ENCODE assay signal across 22 cellular contexts in genomic region chr10:75018233-75018632, GRCh38.
DNase-seq lines count a peak whose midpoint lies in the region; ATAC-seq and TF ChIP-seq lines count a peak whose summit lies in the region.
"Had no signal": no experiment of that assay in that cellular context is flagged by ENCODE, and none has a peak within 500 bp of the region (broad histone marks: within the 10 kb centered on the region; RNA-seq: fewer than 3 reads in every experiment).

No MANE protein-coding gene starts in this region.

- TF ChIP-seq CTCF in neural progenitor cell (IDR thresholded peaks at IDR 0.05), result no peak

- peak overlapping the region; percentile 57 for H3K27ac Mint-ChIP-seq in activated CD8-positive, alpha-beta T cell treated with anti-CD3 and anti-CD28 coated beads, Interleukin-2, amount 10 ng/mL, durations not matched to agents 7 days and 5 days
- peak overlapping the region; percentile 53 for H3K27ac Mint-ChIP-seq in neural progenitor cell
- H3K27ac Mint-ChIP-seq: activated naive CD4-positive, alpha-beta T cell treated with anti-CD3 and anti-CD28 coated beads, Interleukin-2, amount 10 ng/mL, durations not matched to agents 7 days and 5 days; nephron progenitor cell; stimulated activated naive B cell treated with anti-CD40 and anti-IgM and Interleukin-4, amounts not matched to agents 10 μg/mL and 1 μg/mL and 100 μg/mL, for 72 hours had no signal

- H3F3A ChIP-seq in neural progenitor cell (ENCODE audit: low read depth), result peaks cover 4% of the 10 kb centered on the region

- peaks cover 25% of the 10 kb centered on the region for H3K4me1 ChIP-seq in neural progenitor cell
- H3K4me1 ChIP-seq: colonic mucosa had no signal

- H3K36me3 ChIP-seq in neural progenitor cell, result no peaks in the 10 kb centered on the region
- H3K36me3 ChIP-seq: colonic mucosa had no signal

- no peak overlapping the region for H3K27ac ChIP-seq in neural progenitor cell
- H3K27ac ChIP-seq: colonic mucosa, tibial artery had no signal

- POLR2A ChIA-PET in activated CD8-positive, alpha-beta T cell treated with anti-CD3 and anti-CD28 coated beads, Interleukin-2, amount 10 ng/mL, durations not matched to agents 7 days and 5 days (lab: Charles Lee), result no interaction called here

- CTCF ChIA-PET in activated CD8-positive, alpha-beta T cell treated with anti-CD3 and anti-CD28 coated beads, Interleukin-2, amount 10 ng/mL, durations not matched to agents 7 days and 5 days (lab: Charles Lee), result interaction anchor here (0.6 to 1.3 kb wide), 4 partner anchors 103 to 367 kb away, joined by 3 read pairs; partner anchors contain the start of gene COMTD1

- peak; percentile 19 to 46 for DNase-seq in NCI-H2081 (lab: John Stamatoyannopoulos, UW)
- DNase-seq in NCI-H2081 treated with DMSO at 0.1 percent for 48 hours (lab: John Stamatoyannopoulos, UW), result no peak
- DNase-seq in NCI-H1436 treated with DMSO at 0.1 percent for 48 hours (lab: John Stamatoyannopoulos, UW), result peak; percentile 76
- DNase-seq in activated CD8-positive, alpha-beta T cell treated with anti-CD3 and anti-CD28 coated beads, Interleukin-2, amount 10 ng/mL, durations not matched to agents 7 days and 5 days, result no peak
- peak; percentile 14 for DNase-seq in neural progenitor cell (ENCODE audit: low spot score)
- DNase-seq in GM03348 (ENCODE audit: low spot score), result no peak
- no peak for DNase-seq in amniotic stem cell (lab: John Stamatoyannopoulos, UW)
- DNase-seq in mesenteric fat pad (ENCODE audit: low spot score), result no peak
- DNase-seq: activated CD4-positive, alpha-beta T cell treated with anti-CD3 and anti-CD28 coated beads for 1 hour; activated naive CD4-positive, alpha-beta T cell treated with anti-CD3 and anti-CD28 coated beads, Interleukin-2, amount 10 ng/mL, durations not matched to agents 7 days and 5 days; colonic mucosa; GF-D8; hippocampal formation; Kasumi-1; kidney; NCI-H774; nephron progenitor cell; SK-N-SH; stimulated activated naive B cell treated with anti-CD40 and anti-IgM and Interleukin-4, amounts not matched to agents 10 μg/mL and 1 μg/mL and 100 μg/mL, for 72 hours; T1000; tibial artery had no signal

- ATAC-seq in activated CD8-positive, alpha-beta T cell treated with anti-CD3 and anti-CD28 coated beads, Interleukin-2, amount 10 ng/mL, durations not matched to agents 7 days and 5 days, result no peak
- ATAC-seq: Panc1; stimulated activated naive B cell treated with anti-CD40 and anti-IgM and Interleukin-4, amounts not matched to agents 10 μg/mL and 1 μg/mL and 100 μg/mL, for 72 hours had no signal

- no peaks in the 10 kb centered on the region for H3K9me3 Mint-ChIP-seq in activated CD8-positive, alpha-beta T cell treated with anti-CD3 and anti-CD28 coated beads, Interleukin-2, amount 10 ng/mL, durations not matched to agents 7 days and 5 days (ENCODE audit: insufficient read depth)
- H3K9me3 Mint-ChIP-seq in neural progenitor cell, result no peaks in the 10 kb centered on the region
- H3K9me3 Mint-ChIP-seq: activated naive CD4-positive, alpha-beta T cell treated with anti-CD3 and anti-CD28 coated beads, Interleukin-2, amount 10 ng/mL, durations not matched to agents 7 days and 5 days; nephron progenitor cell; stimulated activated naive B cell treated with anti-CD40 and anti-IgM and Interleukin-4, amounts not matched to agents 10 μg/mL and 1 μg/mL and 100 μg/mL, for 72 hours had no signal

- H3K36me3 Mint-ChIP-seq in activated CD8-positive, alpha-beta T cell treated with anti-CD3 and anti-CD28 coated beads, Interleukin-2, amount 10 ng/mL, durations not matched to agents 7 days and 5 days (ENCODE audit: low read depth), result peaks cover 40% of the 10 kb centered on the region
- H3K36me3 Mint-ChIP-seq in neural progenitor cell, result peaks cover 10% of the 10 kb centered on the region

- no peaks in the 10 kb centered on the region for H3K79me2 ChIP-seq in neural progenitor cell (ENCODE audit: low read depth)

- no peaks in the 10 kb centered on the region for H3K27me3 Mint-ChIP-seq in activated CD8-positive, alpha-beta T cell treated with anti-CD3 and anti-CD28 coated beads, Interleukin-2, amount 10 ng/mL, durations not matched to agents 7 days and 5 days (ENCODE audit: low read depth)
- peaks cover 2% of the 10 kb centered on the region for H3K27me3 Mint-ChIP-seq in neural progenitor cell (ENCODE audit: insufficient read depth, low read depth)
- H3K27me3 Mint-ChIP-seq: activated naive CD4-positive, alpha-beta T cell treated with anti-CD3 and anti-CD28 coated beads, Interleukin-2, amount 10 ng/mL, durations not matched to agents 7 days and 5 days; stimulated activated naive B cell treated with anti-CD40 and anti-IgM and Interleukin-4, amounts not matched to agents 10 μg/mL and 1 μg/mL and 100 μg/mL, for 72 hours had no signal

- H3K4me3 ChIP-seq in neural progenitor cell, result no peak overlapping the region
- H3K4me3 ChIP-seq: colonic mucosa, tibial artery had no signal

- H3K4me3 Mint-ChIP-seq in activated CD8-positive, alpha-beta T cell treated with anti-CD3 and anti-CD28 coated beads, Interleukin-2, amount 10 ng/mL, durations not matched to agents 7 days and 5 days, result no peak overlapping the region
- H3K4me3 Mint-ChIP-seq in neural progenitor cell, result no peak overlapping the region
- H3K4me3 Mint-ChIP-seq: activated naive CD4-positive, alpha-beta T cell treated with anti-CD3 and anti-CD28 coated beads, Interleukin-2, amount 10 ng/mL, durations not matched to agents 7 days and 5 days; nephron progenitor cell; stimulated activated naive B cell treated with anti-CD40 and anti-IgM and Interleukin-4, amounts not matched to agents 10 μg/mL and 1 μg/mL and 100 μg/mL, for 72 hours had no signal

- H3K9ac ChIP-seq in neural progenitor cell, result no peak overlapping the region
- H3K9ac ChIP-seq: SK-N-SH had no signal

- H2AFZ ChIP-seq in neural progenitor cell (replicated peaks), result no peak overlapping the region

- peak overlapping the region; percentile 22 for H3K4me2 ChIP-seq in neural progenitor cell
- H3K4me2 ChIP-seq: SK-N-SH had no signal

- peaks cover 57% of the 10 kb centered on the region for H3K4me1 Mint-ChIP-seq in activated CD8-positive, alpha-beta T cell treated with anti-CD3 and anti-CD28 coated beads, Interleukin-2, amount 10 ng/mL, durations not matched to agents 7 days and 5 days (ENCODE audit: low read depth)
- H3K4me1 Mint-ChIP-seq in neural progenitor cell, result peaks cover 22% of the 10 kb centered on the region

- peaks cover 4% of the 10 kb centered on the region for H4K20me1 ChIP-seq in neural progenitor cell (ENCODE audit: low read depth)

- no peaks in the 10 kb centered on the region for H3K27me3 ChIP-seq in neural progenitor cell
- H3K27me3 ChIP-seq: colonic mucosa, tibial artery had no signal

- no peaks in the 10 kb centered on the region for H3K9me3 ChIP-seq in neural progenitor cell (ENCODE audit: low read depth)
- H3K9me3 ChIP-seq: colonic mucosa, SK-N-SH, tibial artery had no signal

Comparison
In these comparisons a context has a peak if more than half of its experiments do, and no peak if none do; other contexts are left out.
1. DNase-seq: peak in NCI-H2081 (2 of 2), NCI-H1436 treated with DMSO at 0.1 percent for 48 hours (single experiment) and neural progenitor cell (single experiment); none in NCI-H2081 treated with DMSO at 0.1 percent for 48 hours (single experiment), activated CD8-positive, alpha-beta T cell treated with anti-CD3 and anti-CD28 coated beads, Interleukin-2, amount 10 ng/mL, durations not matched to agents 7 days and 5 days (single experiment), GM03348 (single experiment), amniotic stem cell (single experiment) and mesenteric fat pad (single experiment).